ENCODE assay signal across 9 cellular contexts in genomic region chr12:127145543-127145928, GRCh38.
DNase-seq lines count a peak whose midpoint lies in the region; ATAC-seq and TF ChIP-seq lines count a peak whose summit lies in the region.
"Had no signal": no experiment of that assay in that cellular context is flagged by ENCODE, and none has a peak within 500 bp of the region (broad histone marks: within the 10 kb centered on the region; RNA-seq: fewer than 3 reads in every experiment).

No MANE protein-coding gene starts in this region.

- H3K27me3 ChIP-seq in GM23248 (replicated peaks; ENCODE audit: insufficient read depth) (no peaks in the 10 kb centered on the region), skeletal muscle satellite cell (ENCODE audit: control insufficient read depth, insufficient read depth, low read length) (no peaks in the 10 kb centered on the region)

- H3K9me2 ChIP-seq in GM23248 (ENCODE audit: insufficient read depth) = no peaks in the 10 kb centered on the region

- peak; percentile 65 for DNase-seq in GM23248
- DNase-seq in fibroblast of villous mesenchyme (ENCODE audit: low read depth) = peak; percentile 22
- no peak for DNase-seq in activated CD4-positive, alpha-beta T cell treated with anti-CD3 and anti-CD28 coated beads for 4 hours
- no peak for DNase-seq in COR-L47 (lab: John Stamatoyannopoulos, UW)
- no peak for DNase-seq in HK-2 (ENCODE audit: unreplicated experiment)

- TF ChIP-seq CTCF in fibroblast of villous mesenchyme (IDR thresholded peaks at IDR 0.05; ENCODE audit: insufficient read depth, low read depth, low read length) = no peak

- 16 to 19% methylated on average over 5 of the region's 5 CpGs for WGBS in GM23248 (ENCODE audit: low coverage in 1 of 2, low lambda C conversion rate in 2 of 2, missing lambda C conversion rate in 2 of 2), 2 experiments

- in situ Hi-C loops in GM23248 (cut with MboI) = no loop called here

- H3K4me3 Mint-ChIP-seq in activated T-helper 17 cell treated with anti-CD3 and anti-CD28 coated beads, Interleukin-2, amount 50 U/mL, for 72 hours = peak overlapping the region; percentile 75
- H3K4me3 Mint-ChIP-seq: H9 had no signal

- no peaks in the 10 kb centered on the region for H3K79me2 ChIP-seq in GM23248 (ENCODE audit: insufficient read depth)

- H2AFZ ChIP-seq in GM23248 = peak overlapping the region; percentile 95

- no peaks in the 10 kb centered on the region for H4K20me1 ChIP-seq in GM23248 (ENCODE audit: insufficient read depth)

- no peaks in the 10 kb centered on the region for H3K4me1 Mint-ChIP-seq in activated T-helper 17 cell treated with anti-CD3 and anti-CD28 coated beads, Interleukin-2, amount 50 U/mL, for 72 hours

- no peak overlapping the region for H3K27ac ChIP-seq in GM23248

- peaks cover 13% of the 10 kb centered on the region for H3K27me3 Mint-ChIP-seq in activated T-helper 17 cell treated with anti-CD3 and anti-CD28 coated beads, Interleukin-2, amount 50 U/mL, for 72 hours

- peak overlapping the region; percentile 82 for H3K9ac ChIP-seq in GM23248
- peak overlapping the region; percentile 76 for H3K9ac ChIP-seq in skeletal muscle satellite cell (ENCODE audit: low read depth, low read length)

- no peaks in the 10 kb centered on the region for H3K36me3 Mint-ChIP-seq in activated T-helper 17 cell treated with anti-CD3 and anti-CD28 coated beads, Interleukin-2, amount 50 U/mL, for 72 hours (ENCODE audit: low read depth)

- H3K4me2 ChIP-seq in GM23248 (ENCODE audit: unreplicated experiment) (peak overlapping the region; percentile 79), skeletal muscle satellite cell (ENCODE audit: low read length) (peak overlapping the region; percentile 97)

- H3K36me3 ChIP-seq in GM23248 (ENCODE audit: low read depth) (no peaks in the 10 kb centered on the region), skeletal muscle satellite cell (ENCODE audit: insufficient read depth, low read length) (no peaks in the 10 kb centered on the region)

- H3K9me3 ChIP-seq in GM23248 (ENCODE audit: low read depth) = no peaks in the 10 kb centered on the region
- peaks cover 2% of the 10 kb centered on the region for H3K9me3 ChIP-seq in skeletal muscle satellite cell (replicated peaks; ENCODE audit: low read length)

- H3K4me1 ChIP-seq in GM23248 (ENCODE audit: insufficient read depth) (peaks cover 18% of the 10 kb centered on the region), skeletal muscle satellite cell (ENCODE audit: control insufficient read depth, insufficient read depth, low read length) (peaks cover 12% of the 10 kb centered on the region)

- H3K27ac Mint-ChIP-seq in activated T-helper 17 cell treated with anti-CD3 and anti-CD28 coated beads, Interleukin-2, amount 50 U/mL, for 72 hours = peak overlapping the region; percentile 46
- H3K27ac Mint-ChIP-seq: H9 had no signal

- peaks cover 11% of the 10 kb centered on the region for H3F3A ChIP-seq in GM23248 (ENCODE audit: insufficient read depth)

- no peak for ATAC-seq in activated T-helper 17 cell treated with anti-CD3 and anti-CD28 coated beads, Interleukin-2, amount 50 U/mL, for 72 hours (replicated peaks)
- ATAC-seq in GM18873 (IDR thresholded peaks at IDR 0.05; ENCODE audit: low FRiP score, unreplicated experiment) = no peak

- H3K9me3 Mint-ChIP-seq in activated T-helper 17 cell treated with anti-CD3 and anti-CD28 coated beads, Interleukin-2, amount 50 U/mL, for 72 hours = peaks cover 12% of the 10 kb centered on the region

- H3K4me3 ChIP-seq in GM23248 (peak overlapping the region; percentile 78), fibroblast of villous mesenchyme (ENCODE audit: low read depth, low read length) (peak overlapping the region; percentile 57), skeletal muscle satellite cell (ENCODE audit: low read length) (peak overlapping the region; percentile 75)

Comparison
In these comparisons a context has a peak if more than half of its experiments do, and no peak if none do; other contexts are left out.
1. DNase-seq: peak in GM23248 (single experiment) and fibroblast of villous mesenchyme (single experiment); none in activated CD4-positive, alpha-beta T cell treated with anti-CD3 and anti-CD28 coated beads for 4 hours (0 of 2), COR-L47 (single experiment) and HK-2 (single experiment).
2. Peak in every context shown above with its lines, with median percentiles within 50 percentile points of each other: H3K4me3 ChIP-seq.